ENCODE assay signal across 8 cellular contexts in the genomic region with DNA sequence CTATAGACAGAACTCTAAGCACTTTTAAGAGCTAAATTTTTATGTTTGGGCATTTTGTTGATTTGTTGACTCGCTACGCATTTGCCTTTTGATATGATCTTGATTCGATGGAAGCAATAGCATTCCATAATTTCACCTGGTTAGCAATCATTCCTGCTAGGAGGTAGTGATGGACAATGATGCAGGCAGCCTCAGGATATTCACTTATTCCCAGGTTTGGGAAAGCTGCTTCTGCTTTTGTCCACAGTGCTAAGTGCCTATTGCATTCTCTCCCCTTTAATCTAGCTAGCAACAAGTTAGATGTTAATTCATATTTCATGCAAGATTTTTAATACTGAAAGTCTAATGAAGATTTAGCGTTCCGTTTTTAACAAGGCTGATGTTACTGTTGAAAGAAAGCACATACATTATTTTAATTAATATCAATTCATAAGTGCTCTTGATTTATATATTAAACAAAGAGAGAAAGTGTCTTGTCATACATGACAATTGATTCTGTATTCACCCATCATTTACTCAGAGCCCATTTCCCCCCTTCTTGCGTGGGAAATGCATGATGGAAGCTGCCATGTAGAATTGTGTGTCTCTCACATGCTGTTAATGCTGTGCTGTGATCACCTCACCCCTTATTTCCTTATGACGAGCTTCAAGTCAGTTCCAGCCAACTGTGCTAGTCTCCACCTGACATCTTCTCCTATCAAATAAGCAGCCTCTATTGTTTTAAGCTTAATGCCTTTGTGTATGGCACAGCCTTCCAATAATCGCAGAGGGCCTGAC. TPM values are rescaled to one million over a fixed set of nuclear protein-coding genes. Genes with fewer than 3 reads are reported as not detected.
"Had no signal": no experiment of that assay in that cellular context is flagged by ENCODE, and none has a peak within 500 bp of the region (broad histone marks: within the 10 kb centered on the region; RNA-seq: fewer than 3 reads in every experiment).

No MANE protein-coding gene starts in this region.

- H2AFZ ChIP-seq: GM23338 had no signal

- H3K4me3 ChIP-seq: GM23338, K562 had no signal

- H3K27ac ChIP-seq: HL-60 had no signal

- DNase-seq: H9 had no signal

- H3K4me2 ChIP-seq: GM23338 had no signal

RNA-seq across cellular contexts. Expression of a gene that starts 53.0 kb away (rescaled TPM):
- total RNA-seq: GM23338, H1, H9, HepG2, HFFc6, HT1080, K562 had no signal
- polyA plus RNA-seq: GM23338, H1, HepG2, K562 had no signal
